ENCODE assay signal across 8 cellular contexts in the genomic region with DNA sequence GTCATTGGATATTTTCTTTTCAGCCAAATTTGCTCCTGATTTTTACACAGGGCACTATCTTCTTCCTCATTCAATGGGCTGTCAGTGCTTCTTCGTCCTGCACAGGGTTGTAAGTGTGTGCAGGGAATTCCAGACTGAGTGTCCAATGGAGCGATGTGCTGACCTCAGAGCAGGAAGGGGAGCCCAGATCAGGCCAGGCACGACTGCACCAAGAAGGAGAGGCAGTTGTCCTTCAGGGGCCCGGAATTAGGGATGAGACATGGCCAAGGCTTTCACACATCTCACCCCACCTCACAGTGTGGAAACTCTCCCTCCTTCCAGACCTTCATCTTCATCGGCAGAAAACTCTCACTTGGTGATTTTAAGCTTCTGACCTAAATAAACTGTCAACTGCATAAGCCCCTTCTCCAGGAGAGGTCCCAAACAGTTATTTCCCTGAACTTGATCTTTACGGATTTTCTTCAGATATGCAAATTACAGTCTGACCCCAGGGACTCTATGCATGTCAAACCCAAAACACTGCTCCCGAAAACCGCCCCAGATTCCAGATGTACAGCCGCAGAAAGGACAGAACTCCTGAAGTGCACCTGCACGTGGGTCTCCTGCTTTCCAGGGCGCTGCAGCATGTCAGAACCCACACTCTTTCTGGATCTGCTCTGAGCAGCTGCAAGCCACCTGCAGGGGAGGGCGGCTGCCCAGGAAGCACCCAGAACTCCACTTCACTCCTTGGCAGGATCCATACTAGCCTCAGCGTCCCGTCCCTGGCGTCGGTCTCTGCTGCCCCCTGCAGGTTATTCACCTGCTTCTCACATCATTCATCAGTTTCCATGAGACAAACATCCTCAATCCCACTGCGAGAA.
A peak's percentile ranks its signal among the peaks of the same experiment; 100 is the strongest.
DNase-seq lines count a peak whose midpoint lies in the region; ATAC-seq and TF ChIP-seq lines count a peak whose summit lies in the region.

No MANE protein-coding gene starts in this region.

- ATAC-seq in GM21360 (IDR thresholded peaks at IDR 0.05; ENCODE audit: unreplicated experiment), result peak; percentile 19
- ATAC-seq in stimulated activated naive CD8-positive, alpha-beta T cell treated with anti-CD3 and anti-CD28 coated beads, Interleukin-15, amount 100 ng/mL, for 72 hours, result peak; percentile 77

- H3K4me1 ChIP-seq in neuron (ENCODE audit: insufficient read depth, low read length), result peaks cover 18% of the 10 kb centered on the region

- H3K36me3 ChIP-seq in neuron (ENCODE audit: insufficient read depth, low read length), result peaks cover 60% of the 10 kb centered on the region

- H3K4me3 ChIP-seq in foreskin fibroblast (ENCODE audit: low read depth in 1 of 2, low read length in 2 of 2) (peak overlapping the region; percentile 82 to 93), neuron (ENCODE audit: low read length) (peak overlapping the region; percentile 89)

- no peak overlapping the region for H2AFZ ChIP-seq in neuron (ENCODE audit: low read depth, low read length)

- TF ChIP-seq CTCF in foreskin fibroblast (IDR thresholded peaks at IDR 0.05; ENCODE audit: low read depth, low read length), result peak; percentile 87

- DNase-seq in CD1c-positive myeloid dendritic cell (ENCODE audit: extremely low spot score), result peak; percentile 91
- peak; percentile 76 for DNase-seq in LoVo (ENCODE audit: low spot score)
- DNase-seq in SHP77 treated with DMSO at 0.1 percent for 48 hours (lab: John Stamatoyannopoulos, UW), result peak; percentile 76
- DNase-seq in activated gamma-delta T cell (lab: John Stamatoyannopoulos, UW), result peak; percentile 39
- DNase-seq in foreskin fibroblast, result peak; percentile 78 to 95
- peak; percentile 79 to 83 for DNase-seq in stimulated activated naive CD8-positive, alpha-beta T cell treated with anti-CD3 and anti-CD28 coated beads, Interleukin-15, amount 100 ng/mL, for 72 hours

- H3K9me3 ChIP-seq in neuron (ENCODE audit: low read length), result peaks cover 32% of the 10 kb centered on the region

- H3K9me3 Mint-ChIP-seq in stimulated activated naive CD8-positive, alpha-beta T cell treated with anti-CD3 and anti-CD28 coated beads, Interleukin-15, amount 100 ng/mL, for 72 hours, result peaks cover 13 to 16% of the 10 kb centered on the region in 2 donors

- H3K27me3 ChIP-seq in neuron (ENCODE audit: insufficient read depth, low read length), result no peaks in the 10 kb centered on the region

- peak overlapping the region; percentile 95 to 97 for H3K4me3 Mint-ChIP-seq in stimulated activated naive CD8-positive, alpha-beta T cell treated with anti-CD3 and anti-CD28 coated beads, Interleukin-15, amount 100 ng/mL, for 72 hours

- no peaks in the 10 kb centered on the region for H3K27me3 Mint-ChIP-seq in stimulated activated naive CD8-positive, alpha-beta T cell treated with anti-CD3 and anti-CD28 coated beads, Interleukin-15, amount 100 ng/mL, for 72 hours

- peak overlapping the region in 1 of 2 donors; percentile 81 for H3K27ac Mint-ChIP-seq in stimulated activated naive CD8-positive, alpha-beta T cell treated with anti-CD3 and anti-CD28 coated beads, Interleukin-15, amount 100 ng/mL, for 72 hours

- peaks cover 44% of the 10 kb centered on the region for H3K4me1 Mint-ChIP-seq in stimulated activated naive CD8-positive, alpha-beta T cell treated with anti-CD3 and anti-CD28 coated beads, Interleukin-15, amount 100 ng/mL, for 72 hours

Comparison
In these comparisons a context has a peak if more than half of its experiments do, and no peak if none do; other contexts are left out.
1. Peak in every context shown above with its lines: DNase-seq, ATAC-seq and H3K4me3 ChIP-seq.
2. DNase-seq: peak in every context shown above with its lines; median percentile 91 in CD1c-positive myeloid dendritic cell; 86 in foreskin fibroblast; 81 in stimulated activated naive CD8-positive, alpha-beta T cell treated with anti-CD3 and anti-CD28 coated beads, Interleukin-15, amount 100 ng/mL, for 72 hours; 76 in LoVo; 76 in SHP77 treated with DMSO at 0.1 percent for 48 hours; 39 in activated gamma-delta T cell.